8 cellular contexts compared by ENCODE assay signal in the genomic region with DNA sequence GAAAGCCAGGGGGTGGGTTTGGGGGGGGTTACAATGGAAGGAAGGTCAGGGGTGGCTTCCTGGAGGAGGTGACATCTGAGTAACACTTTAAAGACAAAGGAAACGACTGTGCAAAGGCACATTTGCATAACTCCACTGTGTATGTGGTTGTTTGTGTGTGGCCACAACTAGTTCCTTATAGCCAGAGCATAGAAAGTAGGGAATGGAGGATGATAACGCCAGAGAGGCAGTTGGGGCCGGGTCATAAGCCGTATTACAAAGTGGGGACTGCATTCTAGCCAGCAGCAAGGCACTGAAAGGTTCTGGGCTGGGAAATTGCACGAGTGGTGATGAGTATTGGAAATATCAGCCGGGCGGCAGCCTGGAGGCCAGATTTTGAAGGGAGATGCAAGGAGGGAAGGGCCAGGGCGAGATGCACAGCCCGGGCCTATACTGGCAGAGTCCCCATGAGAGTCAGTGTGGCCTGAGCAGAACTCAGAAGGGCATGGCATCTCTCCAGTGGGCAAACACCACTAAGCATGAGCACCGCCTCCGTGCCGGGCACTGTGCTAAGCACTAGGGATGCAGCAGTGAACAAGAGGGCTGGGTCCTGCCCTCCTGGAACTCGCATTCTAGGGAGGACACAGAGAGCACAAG. TPM values are rescaled to one million over a fixed set of nuclear protein-coding genes. Genes with fewer than 3 reads are reported as not detected.
DNase-seq lines count a peak whose midpoint lies in the region; ATAC-seq and TF ChIP-seq lines count a peak whose summit lies in the region.

No MANE protein-coding gene starts in this region.

- H3K27ac ChIP-seq in CD8-positive, alpha-beta memory T cell (ENCODE audit: low read depth, low read length): peak overlapping the region; percentile 67
- no peak overlapping the region for H3K27ac ChIP-seq in WERI-Rb-1

- peak; percentile 17 for ATAC-seq in HG02973 (IDR thresholded peaks at IDR 0.05; ENCODE audit: unreplicated experiment)
- ATAC-seq in activated CD8-positive, alpha-beta T cell treated with anti-CD3 and anti-CD28 coated beads for 36 hours: no peak

- H3K36me3 Mint-ChIP-seq in CD8-positive, alpha-beta memory T cell: peaks cover 0 to 2% (median 0%) of the 10 kb centered on the region in 3 donors
- no peaks in the 10 kb centered on the region for H3K36me3 Mint-ChIP-seq in activated CD8-positive, alpha-beta T cell treated with anti-CD3 and anti-CD28 coated beads for 36 hours (ENCODE audit: low read depth)
- peaks cover 28% of the 10 kb centered on the region for H3K36me3 Mint-ChIP-seq in mesothelial cell of epicardium

- no peak for DNase-seq in CD8-positive, alpha-beta memory T cell
- no peak for DNase-seq in activated CD8-positive, alpha-beta T cell treated with anti-CD3 and anti-CD28 coated beads for 36 hours
- DNase-seq in mesothelial cell of epicardium (ENCODE audit: low spot score in 2 of 2, unreplicated experiment in 2 of 2) (no peak), WERI-Rb-1 (no peak), inferior parietal cortex (ENCODE audit: extremely low spot score) (no peak), NCI-H146 (lab: John Stamatoyannopoulos, UW) (no peak), activated gamma-delta T cell (lab: John Stamatoyannopoulos, UW) (no peak)

- intact Hi-C loops in activated CD8-positive, alpha-beta T cell treated with anti-CD3 and anti-CD28 coated beads for 36 hours (cut with micrococcal nuclease): loop anchor here (2.0 kb wide), 1 partner anchor 35 kb away; the partner anchor contains the start of gene TK2

- no peaks in the 10 kb centered on the region for H3K9me3 ChIP-seq in CD8-positive, alpha-beta memory T cell (ENCODE audit: low read length)
- no peaks in the 10 kb centered on the region for H3K9me3 ChIP-seq in WERI-Rb-1 (ENCODE audit: severe bottlenecking)

- H3K36me3 ChIP-seq in CD8-positive, alpha-beta memory T cell (ENCODE audit: insufficient read depth, low read length): no peaks in the 10 kb centered on the region
- no peaks in the 10 kb centered on the region; the same call in 1 of the 2 replicates for H3K36me3 ChIP-seq in WERI-Rb-1

- H3K4me3 ChIP-seq in CD8-positive, alpha-beta memory T cell (ENCODE audit: low read length): peak overlapping the region; percentile 28
- no peak overlapping the region for H3K4me3 ChIP-seq in WERI-Rb-1 (ENCODE audit: low read depth, low read length)

- H3K4me3 Mint-ChIP-seq in CD8-positive, alpha-beta memory T cell: peak overlapping the region; percentile 46 to 89 (median 68)
- H3K4me3 Mint-ChIP-seq in activated CD8-positive, alpha-beta T cell treated with anti-CD3 and anti-CD28 coated beads for 36 hours: peak overlapping the region; percentile 78
- no peak overlapping the region for H3K4me3 Mint-ChIP-seq in mesothelial cell of epicardium

- no peaks in the 10 kb centered on the region for H3K9me3 Mint-ChIP-seq in CD8-positive, alpha-beta memory T cell
- no peaks in the 10 kb centered on the region for H3K9me3 Mint-ChIP-seq in activated CD8-positive, alpha-beta T cell treated with anti-CD3 and anti-CD28 coated beads for 36 hours
- no peaks in the 10 kb centered on the region for H3K9me3 Mint-ChIP-seq in mesothelial cell of epicardium

- H3K27me3 ChIP-seq in CD8-positive, alpha-beta memory T cell (ENCODE audit: insufficient read depth, low read length, poor library complexity, severe bottlenecking): no peaks in the 10 kb centered on the region
- no peaks in the 10 kb centered on the region for H3K27me3 ChIP-seq in WERI-Rb-1 (ENCODE audit: insufficient read depth, low read depth, severe bottlenecking)

- H3K4me1 Mint-ChIP-seq in CD8-positive, alpha-beta memory T cell: peaks cover 68 to 84% (median 75%) of the 10 kb centered on the region in 3 donors
- H3K4me1 Mint-ChIP-seq in activated CD8-positive, alpha-beta T cell treated with anti-CD3 and anti-CD28 coated beads for 36 hours (ENCODE audit: low read depth): peaks cover 56% of the 10 kb centered on the region
- H3K4me1 Mint-ChIP-seq in mesothelial cell of epicardium: peaks cover 11% of the 10 kb centered on the region

- no peaks in the 10 kb centered on the region for H3K27me3 Mint-ChIP-seq in CD8-positive, alpha-beta memory T cell
- H3K27me3 Mint-ChIP-seq in activated CD8-positive, alpha-beta T cell treated with anti-CD3 and anti-CD28 coated beads for 36 hours: no peaks in the 10 kb centered on the region
- H3K27me3 Mint-ChIP-seq in mesothelial cell of epicardium (ENCODE audit: low read depth): no peaks in the 10 kb centered on the region

- peaks cover 55% of the 10 kb centered on the region for H3K4me1 ChIP-seq in CD8-positive, alpha-beta memory T cell (ENCODE audit: insufficient read depth, low read length)

- POLR2A ChIA-PET in CD8-positive, alpha-beta memory T cell (lab: Charles Lee): no interaction called here
- POLR2A ChIA-PET in activated CD8-positive, alpha-beta T cell treated with anti-CD3 and anti-CD28 coated beads for 36 hours (lab: Charles Lee): interaction anchor here (0.5 to 1.2 kb wide), 3 partner anchors 32 to 110 kb away, joined by 3 read pairs; partner anchors contain the start of gene TK2

- CTCF ChIA-PET in CD8-positive, alpha-beta memory T cell (lab: Charles Lee): interaction anchor here (1.1 to 1.5 kb wide), 3 partner anchors 34 to 73 kb away, joined by 3 to 5 read pairs (median 4); no protein-coding TSS in a partner anchor
- CTCF ChIA-PET in activated CD8-positive, alpha-beta T cell treated with anti-CD3 and anti-CD28 coated beads for 36 hours (lab: Charles Lee): interaction anchor here (0.9 to 1.5 kb wide), 8 partner anchors 23 to 88 kb away, joined by 3 to 6 read pairs (median 4); partner anchors contain the start of gene CKLF

- TF ChIP-seq CTCF in activated CD8-positive, alpha-beta T cell treated with anti-CD3 and anti-CD28 coated beads for 36 hours (IDR thresholded peaks at IDR 0.05): peak; percentile 3
- TF ChIP-seq CTCF in mesothelial cell of epicardium (IDR thresholded peaks at IDR 0.05; ENCODE audit: unreplicated experiment): no peak
- TF ChIP-seq CTCF in WERI-Rb-1 (IDR thresholded peaks at IDR 0.05; ENCODE audit: low read depth, low read length): no peak

- H3K27ac Mint-ChIP-seq in CD8-positive, alpha-beta memory T cell: peak overlapping the region; percentile 92 to 100 (median 98)
- H3K27ac Mint-ChIP-seq in activated CD8-positive, alpha-beta T cell treated with anti-CD3 and anti-CD28 coated beads for 36 hours: peak overlapping the region; percentile 97
- H3K27ac Mint-ChIP-seq in mesothelial cell of epicardium: peak overlapping the region; percentile 94

RNA-seq across cellular contexts. Expression of gene TK2, which starts 33.6 kb away (rescaled TPM):
- total RNA-seq in CD8-positive, alpha-beta memory T cell: 1 to 10 TPM; 5.6 TPM
- polyA plus RNA-seq in CD8-positive, alpha-beta memory T cell: 10.4 TPM
- 1 to 10 TPM; 3.2 to 4.4 TPM for total RNA-seq in activated CD8-positive, alpha-beta T cell treated with anti-CD3 and anti-CD28 coated beads for 36 hours
- total RNA-seq in mesothelial cell of epicardium: 24.9 to 28.8 TPM (median 28.5 TPM) in 3 replicates

RNA-seq across cellular contexts. Expression of gene CKLF, which starts 36.1 kb away (rescaled TPM):
- total RNA-seq in CD8-positive, alpha-beta memory T cell: 100 to 1,000 TPM; 118 to 121 TPM
- 265 TPM for polyA plus RNA-seq in CD8-positive, alpha-beta memory T cell
- total RNA-seq in activated CD8-positive, alpha-beta T cell treated with anti-CD3 and anti-CD28 coated beads for 36 hours: 10 to 100 TPM; 99.0 to 99.7 TPM
- 28.9 to 33.2 TPM (median 31.1 TPM) in 3 replicates for total RNA-seq in mesothelial cell of epicardium

RNA-seq across cellular contexts. Expression of gene CMTM1, which starts 49.9 kb away (rescaled TPM):
- total RNA-seq in CD8-positive, alpha-beta memory T cell: 1 to 10 TPM; 8.2 to 8.6 TPM
- 1.2 TPM for polyA plus RNA-seq in CD8-positive, alpha-beta memory T cell
- 1 to 10 TPM; 5.4 to 6.2 TPM for total RNA-seq in activated CD8-positive, alpha-beta T cell treated with anti-CD3 and anti-CD28 coated beads for 36 hours
- total RNA-seq in mesothelial cell of epicardium: 10.0 to 10.3 TPM (median 10.2 TPM) in 3 replicates
